In the genomic region with DNA sequence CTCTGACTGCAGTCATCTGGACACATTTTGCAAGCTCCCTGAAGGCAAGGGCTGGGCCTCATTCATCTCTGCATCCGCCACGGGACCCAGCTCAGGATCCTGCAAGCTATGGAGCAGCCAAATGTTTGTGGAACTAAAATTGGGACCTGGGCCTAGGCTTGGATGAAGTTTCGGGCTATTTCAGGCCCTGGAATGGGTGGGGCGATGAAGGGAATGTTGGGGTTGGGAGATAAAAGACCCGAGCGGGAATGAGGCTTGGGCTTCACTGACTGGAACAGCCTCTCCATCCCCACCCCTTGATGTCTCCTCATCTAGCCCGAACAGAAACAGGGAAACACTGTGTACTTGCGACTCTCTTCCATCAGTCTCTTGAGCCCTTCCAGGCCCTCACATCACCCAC, we compare ENCODE assay signal across 14 cellular contexts.
"Had no signal": no experiment of that assay in that cellular context is flagged by ENCODE, and none has a peak within 500 bp of the region (broad histone marks: within the 10 kb centered on the region; RNA-seq: fewer than 3 reads in every experiment).

No MANE protein-coding gene starts in this region.

- H3K27me3 ChIP-seq: pancreas had no signal

- H3K36me3 ChIP-seq: pancreas had no signal

- H3K9me3 ChIP-seq: pancreas had no signal

- H3K4me3 ChIP-seq: pancreas had no signal

- H3K4me1 ChIP-seq: pancreas had no signal

- ATAC-seq: activated CD8-positive, alpha-beta memory T cell treated with anti-CD3 and anti-CD28 coated beads, Interleukin-2, amount 10 ng/mL, durations not matched to agents 7 days and 5 days; activated naive CD4-positive, alpha-beta T cell treated with anti-CD3 and anti-CD28 coated beads, Interleukin-2, amount 50 U/mL, for 72 hours; stimulated activated naive B cell treated with anti-CD40 and anti-IgM and Interleukin-4, amounts not matched to agents 10 μg/mL and 1 μg/mL and 100 μg/mL, for 72 hours had no signal

- DNase-seq: activated CD4-positive, alpha-beta T cell treated with anti-CD3 and anti-CD28 coated beads for 1 hour; activated CD4-positive, alpha-beta T cell treated with anti-CD3 and anti-CD28 coated beads, Interleukin-2, amount 50 U/mL, for 48 hours; activated CD8-positive, alpha-beta memory T cell treated with anti-CD3 and anti-CD28 coated beads, Interleukin-2, amount 10 ng/mL, durations not matched to agents 7 days and 5 days; activated effector memory CD4-positive, alpha-beta T cell treated with Interleukin-2 at 50 U/mL for 16 hours; activated T-cell treated with anti-CD3 and anti-CD28 coated beads, Interleukin-2, amount 50 U/mL, for 24 hours; amygdala; dermis blood vessel endothelial cell; head of caudate nucleus; islet precursor cell; pancreas; retina; stimulated activated CD4-positive, alpha-beta T cell treated with anti-CD3 and anti-CD28 coated beads, Interleukin-1b, Interleukin-23, amount 100 ng/mL, for 48 hours; stimulated activated naive B cell treated with anti-CD40 and anti-IgM and Interleukin-4, amounts not matched to agents 10 μg/mL and 1 μg/mL and 100 μg/mL, for 72 hours had no signal

- H3K27ac ChIP-seq: pancreas had no signal
